Comparison of ENCODE assay signal across 29 cellular contexts in the genomic region with DNA sequence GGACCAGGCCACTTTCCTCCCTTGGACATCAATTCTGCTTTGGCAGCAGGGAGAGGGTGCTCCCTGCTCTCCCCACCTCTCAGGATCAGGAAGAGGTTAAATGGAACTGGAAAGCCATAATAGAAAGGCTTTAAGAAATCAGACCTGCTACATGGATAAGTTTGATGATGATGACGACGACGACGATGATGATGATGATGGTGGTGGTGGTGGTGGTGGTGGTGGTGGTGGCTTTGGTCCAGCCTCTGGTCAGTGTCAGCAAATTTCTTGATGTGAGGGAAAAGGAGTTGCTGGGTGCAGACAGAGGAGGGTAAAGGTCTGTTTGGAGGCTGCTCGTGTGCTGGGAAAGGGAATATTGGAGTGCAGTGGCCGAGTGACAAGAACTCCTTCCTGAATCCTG. TPM values are rescaled to one million over a fixed set of nuclear protein-coding genes. Genes with fewer than 3 reads are reported as not detected.
"Had no signal": no experiment of that assay in that cellular context is flagged by ENCODE, and none has a peak within 500 bp of the region (broad histone marks: within the 10 kb centered on the region; RNA-seq: fewer than 3 reads in every experiment).

No MANE protein-coding gene starts in this region.

- H3K4me2 ChIP-seq: smooth muscle cell had no signal

- H3K36me3 ChIP-seq: neutrophil, ovary, thoracic aorta, thyroid gland, tibial nerve, upper lobe of left lung, uterus had no signal

- H3K4me3 ChIP-seq: ovary, psoas muscle, skin epidermis, smooth muscle cell, thoracic aorta, thyroid gland, tibial nerve, upper lobe of left lung, uterus had no signal

- ATAC-seq: naive thymus-derived CD4-positive, alpha-beta T cell; natural killer cell treated with Interleukin-12 subunit alpha and Interleukin-12 subunit beta and Interleukin-15 and Interleukin-18, amount 100 ng/mL, for 72 hours; psoas muscle; right cardiac atrium; sciatic nerve; stimulated activated memory B cell treated with anti-CD40 and anti-IgM and Interleukin-4, amounts not matched to agents 10 μg/mL and 1 μg/mL and 100 μg/mL, for 72 hours; stimulated activated naive CD8-positive, alpha-beta T cell treated with anti-CD3 and anti-CD28 coated beads, Interleukin-15, amount 100 ng/mL, for 72 hours; stimulated activated naive CD8-positive, alpha-beta T cell treated with anti-CD3 and anti-CD28 coated beads, Interleukin-15, Interleukin-2, amounts not matched to agents 100 U/mL and 50 U/mL, for 24 hours had no signal

- H3K4me1 ChIP-seq: uterus had no signal

- DNase-seq: naive thymus-derived CD4-positive, alpha-beta T cell; nephron progenitor cell; nucleus accumbens; ovary; psoas muscle; right cardiac atrium; stimulated activated CD4-positive, alpha-beta T cell treated with anti-CD3 and anti-CD28 coated beads, Interleukin-15, amount 100 ng/mL, for 24 hours; stimulated activated CD4-positive, alpha-beta T cell treated with anti-CD3 and anti-CD28 coated beads, Interleukin-2, amount 100 ng/mL, for 24 hours; stimulated activated CD4-positive, alpha-beta T cell treated with anti-CD3 and anti-CD28 coated beads, Interleukin-4, amount 100 ng/mL, for 1 hour; stimulated activated CD4-positive, alpha-beta T cell treated with anti-CD3 and anti-CD28 coated beads, Interleukin-4, amount 100 ng/mL, for 4 hours; stimulated activated CD8-positive, alpha-beta memory T cell treated with anti-CD3 and anti-CD28 coated beads, Interleukin-4, amount 100 ng/mL, for 48 hours; stimulated activated naive CD4-positive, alpha-beta T cell; stimulated activated naive CD8-positive, alpha-beta T cell treated with anti-CD3 and anti-CD28 coated beads, Interleukin-15, amount 100 ng/mL, for 72 hours; stimulated activated naive CD8-positive, alpha-beta T cell treated with anti-CD3 and anti-CD28 coated beads, Interleukin-15, Interleukin-2, amounts not matched to agents 100 U/mL and 50 U/mL, for 24 hours; thyroid gland; trophoblast cell; upper lobe of left lung; uterus had no signal

- H3K27me3 ChIP-seq: ovary, thyroid gland, upper lobe of left lung, uterus had no signal

- H3K9me3 ChIP-seq: neutrophil, ovary, psoas muscle, thoracic aorta, thyroid gland, tibial nerve, upper lobe of left lung, uterus had no signal

- H3K4me3 Mint-ChIP-seq: naive thymus-derived CD4-positive, alpha-beta T cell; natural killer cell treated with Interleukin-12 subunit alpha and Interleukin-12 subunit beta and Interleukin-15 and Interleukin-18, amount 100 ng/mL, for 72 hours; nephron progenitor cell; neural crest cell; stimulated activated memory B cell treated with anti-CD40 and anti-IgM and Interleukin-4, amounts not matched to agents 10 μg/mL and 1 μg/mL and 100 μg/mL, for 72 hours; stimulated activated naive CD8-positive, alpha-beta T cell treated with anti-CD3 and anti-CD28 coated beads, Interleukin-15, amount 100 ng/mL, for 72 hours had no signal

- H3K27ac Mint-ChIP-seq: natural killer cell treated with Interleukin-12 subunit alpha and Interleukin-12 subunit beta and Interleukin-15 and Interleukin-18, amount 100 ng/mL, for 72 hours; nephron progenitor cell; progenitor cell of endocrine pancreas; stimulated activated memory B cell treated with anti-CD40 and anti-IgM and Interleukin-4, amounts not matched to agents 10 μg/mL and 1 μg/mL and 100 μg/mL, for 72 hours had no signal

- H3K27ac ChIP-seq: neutrophil, ovary, psoas muscle, skin epidermis, thoracic aorta, thyroid gland, tibial nerve, upper lobe of left lung, uterus had no signal

- H3K36me3 Mint-ChIP-seq: naive thymus-derived CD4-positive, alpha-beta T cell; natural killer cell treated with Interleukin-12 subunit alpha and Interleukin-12 subunit beta and Interleukin-15 and Interleukin-18, amount 100 ng/mL, for 72 hours; stimulated activated memory B cell treated with anti-CD40 and anti-IgM and Interleukin-4, amounts not matched to agents 10 μg/mL and 1 μg/mL and 100 μg/mL, for 72 hours had no signal

- H3K9me3 Mint-ChIP-seq: natural killer cell treated with Interleukin-12 subunit alpha and Interleukin-12 subunit beta and Interleukin-15 and Interleukin-18, amount 100 ng/mL, for 72 hours; nephron progenitor cell; neural crest cell; stimulated activated memory B cell treated with anti-CD40 and anti-IgM and Interleukin-4, amounts not matched to agents 10 μg/mL and 1 μg/mL and 100 μg/mL, for 72 hours; stimulated activated naive CD8-positive, alpha-beta T cell treated with anti-CD3 and anti-CD28 coated beads, Interleukin-15, amount 100 ng/mL, for 72 hours had no signal

RNA-seq across cellular contexts. Expression of a gene that starts 36.8 kb away (rescaled TPM):
- total RNA-seq: natural killer cell treated with Interleukin-12 subunit alpha and Interleukin-12 subunit beta and Interleukin-15 and Interleukin-18, amount 100 ng/mL, for 72 hours; omental fat pad; sciatic nerve; smooth muscle cell; thoracic aorta; tibial nerve had no signal
- polyA plus RNA-seq: ovary, smooth muscle cell had no signal
